Comparison of ENCODE assay signal across 9 cellular contexts in the genomic region with DNA sequence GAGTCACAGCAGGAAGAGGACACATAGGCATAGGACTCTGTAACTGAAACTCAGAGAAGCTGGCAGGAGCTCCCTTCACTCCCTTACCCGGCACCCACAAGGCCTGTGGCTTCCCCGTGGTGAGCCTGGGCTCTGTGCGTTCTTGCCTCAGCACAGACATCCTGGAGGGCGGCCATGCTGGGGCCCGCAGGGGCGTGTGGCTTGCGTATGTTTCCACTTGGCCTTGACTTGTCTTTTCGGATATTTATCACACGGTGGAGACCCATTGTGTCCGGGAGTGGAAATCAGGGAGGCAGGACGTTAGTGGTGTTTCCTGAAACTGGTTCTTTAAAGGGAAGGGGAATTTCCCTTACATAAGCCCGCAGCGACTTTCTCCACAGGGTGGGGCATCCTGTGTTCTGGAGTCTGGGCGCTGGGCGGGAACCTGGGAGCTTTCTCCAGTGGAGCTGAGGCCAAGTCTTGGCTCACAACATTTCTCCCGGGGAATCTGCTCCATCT. TPM values are rescaled to one million over a fixed set of nuclear protein-coding genes. Genes with fewer than 3 reads are reported as not detected.
DNase-seq lines count a peak whose midpoint lies in the region; ATAC-seq and FAIRE-seq lines count a peak whose summit lies in the region.
"Had no signal": no experiment of that assay in that cellular context is flagged by ENCODE, and none has a peak within 500 bp of the region (broad histone marks: within the 10 kb centered on the region; RNA-seq: fewer than 3 reads in every experiment).

No MANE protein-coding gene starts in this region.

- H3K4me1 ChIP-seq in skeletal muscle satellite cell (ENCODE audit: control insufficient read depth, insufficient read depth, low read length): peaks cover 35% of the 10 kb centered on the region

- no peak overlapping the region for H3K9ac ChIP-seq in skeletal muscle satellite cell (ENCODE audit: low read depth, low read length)

- peak overlapping the region; percentile 46 for H3K4me2 ChIP-seq in skeletal muscle satellite cell (ENCODE audit: low read length)

- peaks cover 28% of the 10 kb centered on the region for H3K36me3 ChIP-seq in skeletal muscle satellite cell (ENCODE audit: insufficient read depth, low read length)

- no peak for FAIRE-seq in urothelium cell line (lab: Jason Lieb, UNC)
- FAIRE-seq: frontal cortex had no signal

- H3K9me3 ChIP-seq in skeletal muscle satellite cell (replicated peaks; ENCODE audit: low read length): no peaks in the 10 kb centered on the region

- intact Hi-C loops in cardiac septum (cut with DNase I): loop anchor here (5.0 kb wide), 1 partner anchor 41 kb away; no protein-coding TSS in a partner anchor

- ATAC-seq in GM18909 (IDR thresholded peaks at IDR 0.05; ENCODE audit: poor library complexity, unreplicated experiment) (peak; percentile 61), HG03135 (IDR thresholded peaks at IDR 0.05; ENCODE audit: unreplicated experiment) (peak; percentile 32)

- DNase-seq in activated T-cell treated with anti-CD3 and anti-CD28 coated beads, Interleukin-2, amount 50 U/mL, for 1 hour: peak; percentile 27
- DNase-seq in cardiac septum (ENCODE audit: low spot score): peak; percentile 90
- DNase-seq in NCI-H187 (lab: John Stamatoyannopoulos, UW): no peak
- DNase-seq in urothelium cell line (ENCODE audit: low spot score): no peak
- no peak for DNase-seq in NCI-H2081 treated with DMSO at 0.1 percent for 48 hours (lab: John Stamatoyannopoulos, UW)

- H3K4me3 ChIP-seq in skeletal muscle satellite cell (ENCODE audit: low read length): no peak overlapping the region

- no peaks in the 10 kb centered on the region for H3K27me3 ChIP-seq in skeletal muscle satellite cell (ENCODE audit: control insufficient read depth, insufficient read depth, low read length)

RNA-seq across cellular contexts. Expression of a gene that starts 49.9 kb away (rescaled TPM):
- 0.83 TPM for total RNA-seq in cardiac septum
- 2.4 and 2.5 TPM in 2 replicates for total RNA-seq in skeletal muscle satellite cell (2012; rRNA removed)

Comparison
In these comparisons a context has a peak if more than half of its experiments do, and no peak if none do; other contexts are left out.
1. DNase-seq: peak in activated T-cell treated with anti-CD3 and anti-CD28 coated beads, Interleukin-2, amount 50 U/mL, for 1 hour (single experiment) and cardiac septum (single experiment); none in NCI-H187 (0 of 2), urothelium cell line (single experiment) and NCI-H2081 treated with DMSO at 0.1 percent for 48 hours (single experiment).